ENCODE assay signal across 13 cellular contexts in the genomic region with DNA sequence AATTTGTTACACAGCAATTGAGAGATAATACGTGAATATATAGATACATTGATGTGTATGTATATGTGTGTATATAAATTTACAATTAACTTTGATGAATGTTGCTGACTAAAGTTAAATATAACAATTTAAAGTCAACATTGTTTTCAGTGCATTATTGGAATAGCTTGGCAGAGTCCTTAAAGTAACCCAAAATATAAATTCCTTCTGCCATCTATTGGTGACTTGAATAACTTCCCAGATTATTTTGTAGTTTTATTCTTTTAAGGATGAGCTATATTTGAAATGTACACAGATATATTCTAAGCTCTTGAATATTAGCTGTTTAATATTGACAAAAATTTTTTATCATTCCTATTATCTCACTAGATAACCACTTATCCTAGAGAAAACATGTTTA.
DNase-seq lines count a peak whose midpoint lies in the region; TF ChIP-seq lines count a peak whose summit lies in the region.
"Had no signal": no experiment of that assay in that cellular context is flagged by ENCODE, and none has a peak within 500 bp of the region (broad histone marks: within the 10 kb centered on the region; RNA-seq: fewer than 3 reads in every experiment).

No MANE protein-coding gene starts in this region.

- H2AFZ ChIP-seq in KMS-11 (ENCODE audit: low read depth): no peak overlapping the region

- H3K9ac ChIP-seq in KMS-11: no peak overlapping the region

- no peaks in the 10 kb centered on the region for H3K79me2 ChIP-seq in KMS-11 (ENCODE audit: insufficient read depth, low read depth)

- intact Hi-C loops in ascending aorta (cut with DNase I): no loop called here

- H3K4me3 ChIP-seq in KMS-11 (IDR thresholded peaks at IDR 0.05; ENCODE audit: insufficient read depth, low read depth, low read length): no peak overlapping the region
- no peak overlapping the region for H3K4me3 ChIP-seq in kidney epithelial cell (ENCODE audit: low read depth, low read length)
- no peak overlapping the region for H3K4me3 ChIP-seq in ascending aorta
- H3K4me3 ChIP-seq: esophagus muscularis mucosa, uterus had no signal

- TF ChIP-seq CTCF in KMS-11 (conservative IDR thresholded peaks at IDR 0.05; ENCODE audit: low read depth, low read length): 0 out of 2 replicates have a peak, but pooled peaks have one; percentile 26
- TF ChIP-seq CTCF in kidney epithelial cell (IDR thresholded peaks at IDR 0.05; ENCODE audit: insufficient read depth, low read length, poor library complexity, severe bottlenecking): peak; percentile 18
- no peak for TF ChIP-seq CTCF in ascending aorta (IDR thresholded peaks at IDR 0.05)

- H3K9me3 ChIP-seq in ascending aorta: no peaks in the 10 kb centered on the region
- H3K9me3 ChIP-seq: esophagus muscularis mucosa, uterus had no signal

- H3K4me1 ChIP-seq in KMS-11 (ENCODE audit: low read depth, poor library complexity, severe bottlenecking) (no peaks in the 10 kb centered on the region), ascending aorta (no peaks in the 10 kb centered on the region)
- H3K4me1 ChIP-seq: esophagus muscularis mucosa, uterus had no signal

- H3K36me3 ChIP-seq in KMS-11 (ENCODE audit: insufficient read depth) (no peaks in the 10 kb centered on the region), kidney epithelial cell (ENCODE audit: control insufficient read depth, insufficient read depth, low read length) (no peaks in the 10 kb centered on the region), ascending aorta (no peaks in the 10 kb centered on the region)
- H3K36me3 ChIP-seq: esophagus muscularis mucosa, uterus had no signal

- H3K27ac ChIP-seq in KMS-11: no peak overlapping the region
- H3K27ac ChIP-seq in ascending aorta: no peak overlapping the region
- H3K27ac ChIP-seq: esophagus muscularis mucosa, uterus had no signal

- H3K27me3 ChIP-seq in KMS-11 (ENCODE audit: insufficient read depth, low read depth) (no peaks in the 10 kb centered on the region), kidney epithelial cell (ENCODE audit: control insufficient read depth, insufficient read depth, low read length) (no peaks in the 10 kb centered on the region), ascending aorta (no peaks in the 10 kb centered on the region)
- H3K27me3 ChIP-seq: esophagus muscularis mucosa had no signal

- no peaks in the 10 kb centered on the region for H4K20me1 ChIP-seq in KMS-11 (ENCODE audit: insufficient read depth)

- DNase-seq in DMS114 treated with DMSO at 0.1 percent for 48 hours (lab: John Stamatoyannopoulos, UW; ENCODE audit: unreplicated experiment) (peak; percentile 20), SKM-1 treated with dmso at 0.1 percent for 144 hours (lab: John Stamatoyannopoulos, UW; ENCODE audit: unreplicated experiment) (peak; percentile 24), kidney epithelial cell (ENCODE audit: low read depth) (no peak), ascending aorta (ENCODE audit: low spot score in 2 of 2) (no peak)
- no peak for DNase-seq in stimulated activated naive CD4-positive, alpha-beta T cell treated with Interleukin-2 at 50 U/mL for 16 hours (lab: John Stamatoyannopoulos, UW)
- no peak for DNase-seq in central memory CD4-positive, alpha-beta T cell
- no peak for DNase-seq in activated CD4-positive, CD25-positive, alpha-beta regulatory T cell (lab: John Stamatoyannopoulos, UW)
- DNase-seq: activated CD4-positive, alpha-beta memory T cell treated with anti-CD3 and anti-CD28 coated beads, Interleukin-2, amount 10 ng/mL, durations not matched to agents 7 days and 5 days; activated naive CD8-positive, alpha-beta T cell treated with anti-CD3 and anti-CD28 coated beads, Interleukin-2, amount 50 U/mL, for 24 hours; Right ventricle myocardium superior; uterus had no signal

- no peak overlapping the region for H3K4me2 ChIP-seq in KMS-11

Comparison
In these comparisons a context has a peak if more than half of its experiments do, and no peak if none do; other contexts are left out.
1. DNase-seq: peak in DMS114 treated with DMSO at 0.1 percent for 48 hours (single experiment) and SKM-1 treated with dmso at 0.1 percent for 144 hours (single experiment); none in kidney epithelial cell (single experiment), stimulated activated naive CD4-positive, alpha-beta T cell treated with Interleukin-2 at 50 U/mL for 16 hours (single experiment), ascending aorta (0 of 2), central memory CD4-positive, alpha-beta T cell (single experiment) and activated CD4-positive, CD25-positive, alpha-beta regulatory T cell (0 of 4).
2. CTCF ChIP-seq: peak in KMS-11 (single experiment) and kidney epithelial cell (single experiment); none in ascending aorta (0 of 3).